8 cellular contexts compared by ENCODE assay signal in the genomic region with DNA sequence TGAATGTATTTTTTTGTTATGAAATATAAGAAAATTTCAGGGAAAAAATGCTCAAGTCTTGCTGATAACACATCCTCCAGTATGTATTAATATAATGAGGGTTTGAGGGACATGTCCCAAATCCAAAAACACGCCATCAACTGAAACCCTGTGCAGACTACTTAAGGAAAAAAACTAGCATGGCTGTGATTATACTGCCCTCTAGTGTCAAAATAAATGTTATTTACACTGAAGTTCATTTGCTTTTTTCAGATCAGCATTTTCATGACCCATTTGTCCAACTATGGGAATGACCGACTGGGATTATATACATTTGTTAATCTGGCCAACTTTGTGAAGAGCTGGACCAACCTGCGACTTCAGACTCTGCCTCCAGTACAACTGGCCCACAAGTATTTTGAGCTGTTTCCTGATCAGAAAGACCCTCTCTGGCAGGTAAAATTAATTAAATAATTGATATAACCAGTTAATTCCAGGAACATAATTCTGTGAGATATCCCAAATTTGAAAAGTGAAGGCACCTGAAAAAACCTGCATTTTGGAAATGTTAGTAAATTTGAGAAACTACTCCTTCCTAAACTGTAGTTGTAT.
DNase-seq lines count a peak whose midpoint lies in the region; ATAC-seq, FAIRE-seq and TF ChIP-seq lines count a peak whose summit lies in the region.

No MANE protein-coding gene starts in this region.

- intact Hi-C loops in MCF 10A (cut with micrococcal nuclease) (loop anchor here (1.0 to 5.0 kb wide), 4 partner anchors 147 to 1866 kb away; partner anchors contain the start of gene NDST3), right lobe of liver (cut with DNase I) (no loop called here), sigmoid colon (cut with DNase I) (loop anchor here (10.0 kb wide), 1 partner anchor 1870 kb away; no protein-coding TSS in a partner anchor)

- TF ChIP-seq CTCF in AG04449 (IDR thresholded peaks at IDR 0.05; ENCODE audit: insufficient read depth, low read length, missing control alignments) (peak; percentile 38), MCF 10A (IDR thresholded peaks at IDR 0.05; ENCODE audit: unreplicated experiment) (peak; percentile 70), right lobe of liver (IDR thresholded peaks at IDR 0.05) (peak; percentile 62 to 73 (median 68)), sigmoid colon (IDR thresholded peaks at IDR 0.05) (peak in 2 of 4 experiments; percentile 27 to 61)

- H3K27ac Mint-ChIP-seq in MCF 10A (ENCODE audit: low read depth, unreplicated experiment), result no peak overlapping the region

- no peaks in the 10 kb centered on the region for H3K27me3 ChIP-seq in right lobe of liver
- no peaks in the 10 kb centered on the region for H3K27me3 ChIP-seq in sigmoid colon

- H3K27me3 Mint-ChIP-seq in MCF 10A (ENCODE audit: insufficient read depth, unreplicated experiment), result no peaks in the 10 kb centered on the region

- H3K36me3 ChIP-seq in right lobe of liver, result no peaks in the 10 kb centered on the region
- no peaks in the 10 kb centered on the region for H3K36me3 ChIP-seq in sigmoid colon

- DNase-seq in AG04449 (ENCODE audit: low read depth, low spot score), result peak; percentile 26
- peak; percentile 1 for DNase-seq in GM12891 (ENCODE audit: insufficient read length, low spot score)
- peak; percentile 61 to 85 for DNase-seq in NCI-H446 (lab: John Stamatoyannopoulos, UW)
- DNase-seq in MCF 10A (ENCODE audit: unreplicated experiment), result peak; percentile 75
- DNase-seq in right lobe of liver, result no peak
- no peak for DNase-seq in sigmoid colon
- DNase-seq in stimulated activated CD4-positive, alpha-beta T cell treated with anti-CD3 and anti-CD28 coated beads, Interleukin-4, amount 100 ng/mL, for 4 hours, result no peak

- peak; percentile 57 for ATAC-seq in HG03135 (IDR thresholded peaks at IDR 0.05; ENCODE audit: unreplicated experiment)
- ATAC-seq in right lobe of liver, result peak; percentile 70 to 83 (median 82)

- peak; percentile 55 for FAIRE-seq in GM12891 (lab: Jason Lieb, UNC)

- H3K4me3 ChIP-seq in AG04449 (ENCODE audit: low read depth, low read length) (no peak overlapping the region), right lobe of liver (no peak overlapping the region), sigmoid colon (no peak overlapping the region)

- H3K4me3 Mint-ChIP-seq in MCF 10A (ENCODE audit: unreplicated experiment), result no peak overlapping the region

- no peaks in the 10 kb centered on the region for H3K4me1 ChIP-seq in right lobe of liver
- no peaks in the 10 kb centered on the region for H3K4me1 ChIP-seq in sigmoid colon

- POLR2A ChIA-PET in AG04449 (lab: Yijun Ruan, JAX), result no interaction called here
- POLR2A ChIA-PET in MCF 10A (lab: Yijun Ruan, JAX), result interaction anchor here (1.1 kb wide), 1 partner anchor 147 kb away, joined by 3 read pairs; no protein-coding TSS in a partner anchor

- H3K27ac ChIP-seq in right lobe of liver, result no peak overlapping the region
- no peak overlapping the region for H3K27ac ChIP-seq in sigmoid colon

- 2% methylated on average over 3 of the region's 3 CpGs for WGBS in right lobe of liver (ENCODE audit: insufficient coverage, low coverage, low lambda C conversion rate, missing lambda C conversion rate)
- 3 to 14% methylated on average over 3 of the region's 3 CpGs for WGBS in sigmoid colon, 2 donors

- H3K9me3 ChIP-seq in right lobe of liver, result no peaks in the 10 kb centered on the region
- no peaks in the 10 kb centered on the region for H3K9me3 ChIP-seq in sigmoid colon

- TF ChIP-seq EP300 in sigmoid colon (IDR thresholded peaks at IDR 0.05), result no peak

- H3K9me3 Mint-ChIP-seq in MCF 10A (ENCODE audit: unreplicated experiment), result no peaks in the 10 kb centered on the region

- no peaks in the 10 kb centered on the region for H3K36me3 Mint-ChIP-seq in MCF 10A (ENCODE audit: insufficient read depth, unreplicated experiment)

- BruUV-seq in MCF 10A (replicated peaks; lab: Mats Ljungman, UMichigan), result no TSS peak

- H3K4me1 Mint-ChIP-seq in MCF 10A (ENCODE audit: insufficient read depth, unreplicated experiment), result no peaks in the 10 kb centered on the region

- TF ChIP-seq POLR2A in GM12891 (IDR thresholded peaks at IDR 0.05; ENCODE audit: low read depth, low read length), result no peak
- no peak for TF ChIP-seq POLR2A in right lobe of liver (IDR thresholded peaks at IDR 0.05)
- TF ChIP-seq POLR2A in sigmoid colon (IDR thresholded peaks at IDR 0.05), result no peak

- CTCF ChIA-PET in AG04449 (lab: Yijun Ruan, JAX), result interaction anchor here (0.7 to 6.9 kb wide), 31 partner anchors 8 to 1090 kb away, joined by 3 to 99 read pairs (median 5); partner anchors contain the start of gene NDST3
- CTCF ChIA-PET in MCF 10A (lab: Yijun Ruan, JAX), result interaction anchor here (0.6 to 6.4 kb wide), 28 partner anchors 9 to 1090 kb away, joined by 3 to 42 read pairs (median 3); partner anchors contain the start of gene NDST3

TF ChIP-seq in GM12891, 5 proteins besides CTCF, POLR2A, EP300 and RAD21:
- TF ChIP-seq TAF1 (IDR thresholded peaks at IDR 0.05; ENCODE audit: low read depth, low read length) (no peak), POLR2AphosphoS5 (IDR thresholded peaks at IDR 0.05; ENCODE audit: low read depth, low read length) (no peak), SPI1 (IDR thresholded peaks at IDR 0.05; ENCODE audit: low read depth, low read length) (no peak), PAX5 (IDR thresholded peaks at IDR 0.05; ENCODE audit: insufficient read depth, low read length, severe bottlenecking) (no peak), POU2F2 (IDR thresholded peaks at IDR 0.05; ENCODE audit: low read depth, low read length) (no peak)

Comparison
In these comparisons a context has a peak if more than half of its experiments do, and no peak if none do; other contexts are left out.
1. DNase-seq: peak in AG04449 (single experiment), GM12891 (single experiment), NCI-H446 (2 of 2) and MCF 10A (single experiment); none in right lobe of liver (0 of 3), sigmoid colon (single experiment) and stimulated activated CD4-positive, alpha-beta T cell treated with anti-CD3 and anti-CD28 coated beads, Interleukin-4, amount 100 ng/mL, for 4 hours (0 of 2).
2. intact Hi-C loops: an anchor here in MCF 10A (1.0 to 5.0 kb wide) and sigmoid colon (10.0 kb wide); none called in right lobe of liver.